12 cellular contexts compared by ENCODE assay signal in the genomic region with DNA sequence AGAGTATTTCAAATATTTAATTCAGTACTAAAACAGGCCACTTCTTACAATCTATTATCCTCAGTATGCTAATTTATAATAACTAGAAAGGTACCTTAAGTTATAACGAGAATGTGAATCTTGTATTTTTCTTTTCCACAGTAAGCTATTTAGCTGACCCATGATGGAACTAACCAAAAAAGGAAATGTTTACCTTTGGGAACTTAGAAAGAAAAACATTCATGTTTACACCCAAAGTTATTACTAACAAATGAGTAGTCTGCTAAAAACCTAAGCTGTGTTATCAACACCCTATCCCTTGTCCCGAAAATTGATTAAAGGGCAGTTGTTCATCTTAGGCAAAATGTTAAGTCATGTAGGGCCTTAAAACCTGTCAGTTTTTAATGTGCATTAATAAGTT. TPM values are rescaled to one million over a fixed set of nuclear protein-coding genes. Genes with fewer than 3 reads are reported as not detected.
DNase-seq lines count a peak whose midpoint lies in the region; ATAC-seq, FAIRE-seq and TF ChIP-seq lines count a peak whose summit lies in the region.
"Had no signal": no experiment of that assay in that cellular context is flagged by ENCODE, and none has a peak within 500 bp of the region (broad histone marks: within the 10 kb centered on the region; RNA-seq: fewer than 3 reads in every experiment).

No MANE protein-coding gene starts in this region.

- H3K9me3 ChIP-seq in neutrophil = no peaks in the 10 kb centered on the region

- H3K4me3 Mint-ChIP-seq in stimulated activated naive CD8-positive, alpha-beta T cell treated with anti-CD3 and anti-CD28 coated beads, Interleukin-15, Interleukin-2, amounts not matched to agents 100 ng/mL and 50 ng/mL, for 24 hours = no peak overlapping the region
- H3K4me3 Mint-ChIP-seq: T-helper 1 cell treated with Interleukin-12 subunit alpha and Interleukin-12 subunit beta and Interleukin-4 antibody, amounts not matched to agents 30 μg/mL and 1 μg/mL, for 36 hours had no signal

- no peak for TF ChIP-seq POLR2A in GM12892 (IDR thresholded peaks at IDR 0.05; ENCODE audit: low read depth, low read length)

- FAIRE-seq in GM12892 (lab: Jason Lieb, UNC) = no peak
- FAIRE-seq: astrocyte had no signal

- peaks cover 88% of the 10 kb centered on the region for H3K36me3 Mint-ChIP-seq in stimulated activated naive CD8-positive, alpha-beta T cell treated with anti-CD3 and anti-CD28 coated beads, Interleukin-15, Interleukin-2, amounts not matched to agents 100 ng/mL and 50 ng/mL, for 24 hours (ENCODE audit: low read depth)

- H3K27me3 Mint-ChIP-seq in stimulated activated naive CD8-positive, alpha-beta T cell treated with anti-CD3 and anti-CD28 coated beads, Interleukin-15, Interleukin-2, amounts not matched to agents 100 ng/mL and 50 ng/mL, for 24 hours = no peaks in the 10 kb centered on the region

- no peak for DNase-seq in stimulated activated naive CD8-positive, alpha-beta T cell treated with anti-CD3 and anti-CD28 coated beads, Interleukin-15, Interleukin-2, amounts not matched to agents 100 U/mL and 50 U/mL, for 24 hours
- no peak for DNase-seq in dorsolateral prefrontal cortex
- DNase-seq in anterior cingulate cortex (lab: John Stamatoyannopoulos, UW) = no peak
- DNase-seq in NCI-H1694 treated with DMSO at 0.1 percent for 48 hours (lab: John Stamatoyannopoulos, UW) = no peak
- no peak for DNase-seq in GM12892 (ENCODE audit: insufficient read length)
- DNase-seq: stimulated activated naive CD4-positive, alpha-beta T cell treated with Interleukin-2 at 50 U/mL for 16 hours had no signal

- peak overlapping the region in 3 of 59 donors; percentile 3 to 31 (median 18) for H3K4me3 ChIP-seq in dorsolateral prefrontal cortex
- peak overlapping the region; percentile 41 to 48 for H3K4me3 ChIP-seq in neutrophil (ENCODE audit: low read depth in 1 of 2, low read length in 1 of 2)

- H3K4me1 Mint-ChIP-seq in stimulated activated naive CD8-positive, alpha-beta T cell treated with anti-CD3 and anti-CD28 coated beads, Interleukin-15, Interleukin-2, amounts not matched to agents 100 ng/mL and 50 ng/mL, for 24 hours (ENCODE audit: low read depth) = peaks cover 92% of the 10 kb centered on the region

- no peaks in the 10 kb centered on the region for H3K27me3 ChIP-seq in dorsolateral prefrontal cortex
- H3K27me3 ChIP-seq in neutrophil = no peaks in the 10 kb centered on the region

- H3K4me1 ChIP-seq in neutrophil (ENCODE audit: control insufficient read depth in 1 of 2, insufficient read depth in 1 of 2, low read depth in 1 of 2, low read length in 1 of 2) = peaks cover 34 to 45% of the 10 kb centered on the region in 2 experiments

- TF ChIP-seq CTCF in dorsolateral prefrontal cortex (IDR thresholded peaks at IDR 0.05 in 54 of 56, conservative IDR thresholded peaks at IDR 0.05 in 2 of 56; ENCODE audit: low read depth in 1 of 56, partially characterized antibody in 56 of 56) = no peak
- TF ChIP-seq CTCF in neutrophil (IDR thresholded peaks at IDR 0.05) = no peak

- H3K27ac ChIP-seq in dorsolateral prefrontal cortex = peak overlapping the region in 54 of 59 donors; percentile 10 to 96 (median 64)
- peak overlapping the region; percentile 96 for H3K27ac ChIP-seq in neutrophil
- H3K27ac ChIP-seq: epithelial cell of prostate had no signal

- peak overlapping the region; percentile 5 for H3K27ac Mint-ChIP-seq in stimulated activated naive CD8-positive, alpha-beta T cell treated with anti-CD3 and anti-CD28 coated beads, Interleukin-15, Interleukin-2, amounts not matched to agents 100 ng/mL and 50 ng/mL, for 24 hours

- peaks cover 52% of the 10 kb centered on the region for H3K36me3 ChIP-seq in neutrophil

- intact Hi-C loops in dorsolateral prefrontal cortex (cut with DNase I) = no loop called here

- ATAC-seq in stimulated activated naive CD8-positive, alpha-beta T cell treated with anti-CD3 and anti-CD28 coated beads, Interleukin-15, Interleukin-2, amounts not matched to agents 100 U/mL and 50 U/mL, for 24 hours = no peak
- ATAC-seq in GM21576 (IDR thresholded peaks at IDR 0.05; ENCODE audit: unreplicated experiment) = no peak

- H3K9me3 Mint-ChIP-seq in stimulated activated naive CD8-positive, alpha-beta T cell treated with anti-CD3 and anti-CD28 coated beads, Interleukin-15, Interleukin-2, amounts not matched to agents 100 ng/mL and 50 ng/mL, for 24 hours = no peaks in the 10 kb centered on the region
- H3K9me3 Mint-ChIP-seq: T-helper 1 cell treated with Interleukin-12 subunit alpha and Interleukin-12 subunit beta and Interleukin-4 antibody, amounts not matched to agents 30 μg/mL and 1 μg/mL, for 36 hours had no signal

RNA-seq across cellular contexts. Expression of a gene that starts 8.1 kb away (rescaled TPM):
- total RNA-seq in dorsolateral prefrontal cortex = 10 to 100 TPM; 27.3 to 72.4 (median 40.6) TPM
- 39.2 TPM for polyA plus RNA-seq in GM12892 (2012; ENCODE audit: missing spikeins)
